In the genomic region with DNA sequence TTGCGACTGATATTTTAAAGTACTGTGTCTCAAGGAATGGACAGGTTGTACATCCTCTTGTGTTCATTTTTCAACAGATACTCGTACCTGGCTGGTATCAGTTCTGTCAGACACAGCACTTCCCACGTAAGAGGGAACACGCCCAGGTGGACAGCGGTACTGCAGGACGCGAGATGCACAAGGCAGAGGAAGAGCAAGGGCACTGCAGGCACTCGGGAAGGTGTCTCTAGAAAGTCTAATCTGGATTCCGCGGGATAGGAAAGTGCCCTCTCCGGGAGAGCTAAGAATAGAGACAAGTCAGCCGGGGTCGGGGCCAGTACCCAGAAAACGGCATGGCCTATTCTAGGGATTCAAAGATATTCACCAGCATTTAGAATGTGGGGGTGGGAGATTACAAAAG, we compare ENCODE assay signal across 17 cellular contexts.
"Had no signal": no experiment of that assay in that cellular context is flagged by ENCODE, and none has a peak within 500 bp of the region (broad histone marks: within the 10 kb centered on the region; RNA-seq: fewer than 3 reads in every experiment).

No MANE protein-coding gene starts in this region.

- DNase-seq: activated CD4-positive, alpha-beta memory T cell treated with anti-CD3 and anti-CD28 coated beads for 36 hours; activated CD4-positive, alpha-beta T cell treated with anti-CD3 and anti-CD28 coated beads for 36 hours; activated gamma-delta T cell treated with Interleukin-2 at 50 U/mL for 16 hours; activated T-cell treated with anti-CD3 and anti-CD28 coated beads for 4 hours; adrenal gland; dermis blood vessel endothelial cell; effector memory CD4-positive, alpha-beta T cell; midbrain; T-helper 2 cell had no signal

- H3K4me2 ChIP-seq: hepatocyte had no signal

- H3K4me1 Mint-ChIP-seq: activated CD4-positive, alpha-beta T cell treated with anti-CD3 and anti-CD28 coated beads for 36 hours; nephron had no signal

- H3K27ac ChIP-seq: adrenal gland, hepatocyte, skin epidermis, tibial nerve, vagina had no signal

- H3K36me3 Mint-ChIP-seq: activated CD4-positive, alpha-beta memory T cell treated with anti-CD3 and anti-CD28 coated beads for 36 hours; activated naive CD4-positive, alpha-beta T cell treated with anti-CD3 and anti-CD28 coated beads, Interleukin-2, amount 50 U/mL, for 72 hours had no signal

- H3K27me3 Mint-ChIP-seq: stimulated activated naive CD8-positive, alpha-beta T cell treated with anti-CD3 and anti-CD28 coated beads, Interleukin-15, Interleukin-2, amounts not matched to agents 100 ng/mL and 50 ng/mL, for 24 hours had no signal

- H3K79me2 ChIP-seq: hepatocyte had no signal

- H3K27ac Mint-ChIP-seq: activated CD4-positive, alpha-beta memory T cell treated with anti-CD3 and anti-CD28 coated beads for 36 hours; activated CD4-positive, alpha-beta T cell treated with anti-CD3 and anti-CD28 coated beads for 36 hours; activated naive CD4-positive, alpha-beta T cell treated with anti-CD3 and anti-CD28 coated beads, Interleukin-2, amount 50 U/mL, for 72 hours; activated T-helper 1 cell treated with anti-CD3 and anti-CD28 coated beads, Interleukin-12 subunit alpha, Interleukin-12 subunit beta, Interleukin-2, Interleukin-4 antibody, amounts not matched to agents 30 ng/mL and 10 ng/mL and 1 ng/mL, durations not matched to agents 14 hours and 24 hours and 36 hours; nephron; stimulated activated naive CD8-positive, alpha-beta T cell treated with anti-CD3 and anti-CD28 coated beads, Interleukin-15, Interleukin-2, amounts not matched to agents 100 ng/mL and 50 ng/mL, for 24 hours had no signal

- ATAC-seq: activated CD4-positive, alpha-beta T cell treated with anti-CD3 and anti-CD28 coated beads for 36 hours; activated naive CD4-positive, alpha-beta T cell treated with anti-CD3 and anti-CD28 coated beads, Interleukin-2, amount 50 U/mL, for 72 hours had no signal

- H3K27me3 ChIP-seq: adrenal gland, hepatocyte, tibial nerve, vagina had no signal

- H3K9me3 ChIP-seq: adrenal gland, tibial nerve, vagina had no signal

- H3K36me3 ChIP-seq: adrenal gland, tibial nerve, vagina had no signal

- H2AFZ ChIP-seq: hepatocyte had no signal

- H3K4me3 ChIP-seq: adrenal gland, hepatocyte, skin epidermis, tibial nerve, vagina had no signal

- H3K4me1 ChIP-seq: tibial nerve, vagina had no signal

- H3K4me3 Mint-ChIP-seq: activated CD4-positive, alpha-beta memory T cell treated with anti-CD3 and anti-CD28 coated beads for 36 hours; activated CD4-positive, alpha-beta T cell treated with anti-CD3 and anti-CD28 coated beads for 36 hours; activated T-helper 1 cell treated with anti-CD3 and anti-CD28 coated beads, Interleukin-12 subunit alpha, Interleukin-12 subunit beta, Interleukin-2, Interleukin-4 antibody, amounts not matched to agents 30 ng/mL and 10 ng/mL and 1 ng/mL, durations not matched to agents 14 hours and 24 hours and 36 hours; nephron; stimulated activated naive CD8-positive, alpha-beta T cell treated with anti-CD3 and anti-CD28 coated beads, Interleukin-15, Interleukin-2, amounts not matched to agents 100 ng/mL and 50 ng/mL, for 24 hours had no signal
